In the genomic region with DNA sequence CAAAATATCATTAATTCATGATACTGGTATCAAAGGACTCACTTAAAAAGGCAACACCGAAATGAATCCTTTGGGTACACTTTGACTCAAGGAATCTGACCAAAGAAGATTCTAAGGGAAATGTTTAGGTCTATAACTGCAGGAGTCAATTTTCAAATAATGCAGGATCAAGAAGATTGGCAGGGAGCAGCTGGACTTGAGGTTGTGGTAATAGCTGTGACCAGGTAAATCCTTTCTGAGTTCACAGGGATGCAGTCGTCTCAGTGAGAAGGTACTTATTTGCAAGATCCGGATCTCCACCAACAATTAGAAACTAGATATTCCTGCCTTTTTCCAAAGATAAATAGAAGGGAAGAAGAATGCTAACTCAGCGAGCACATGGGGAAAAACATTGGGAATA, we compare ENCODE assay signal across 26 cellular contexts.
"Had no signal": no experiment of that assay in that cellular context is flagged by ENCODE, and none has a peak within 500 bp of the region (broad histone marks: within the 10 kb centered on the region; RNA-seq: fewer than 3 reads in every experiment).

No MANE protein-coding gene starts in this region.

- ATAC-seq: effector memory CD8-positive, alpha-beta T cell; esophagus mucosa; foreskin keratinocyte; gastrocnemius medialis; gastroesophageal sphincter; heart left ventricle; heart right ventricle had no signal

- H3K27ac ChIP-seq: colonic mucosa, coronary artery, dorsolateral prefrontal cortex, epithelial cell of prostate, esophagus muscularis mucosa, esophagus squamous epithelium, foreskin keratinocyte, gastrocnemius medialis, gastroesophageal sphincter, heart left ventricle, heart right ventricle, hepatocyte had no signal

- H3K4me3 Mint-ChIP-seq: dendritic cell treated with granulocyte-macrophage colony-stimulating factor and Interleukin-4, amounts not matched to agents 40 ng/mL and 50 ng/mL, for 4 days; effector memory CD8-positive, alpha-beta T cell; endodermal cell had no signal

- H3K27ac Mint-ChIP-seq: dendritic cell treated with granulocyte-macrophage colony-stimulating factor and Interleukin-4, amounts not matched to agents 40 ng/mL and 50 ng/mL, for 4 days; effector memory CD8-positive, alpha-beta T cell; endodermal cell had no signal

- DNase-seq: colonic mucosa; cortex of kidney; dermis blood vessel endothelial cell; dorsolateral prefrontal cortex; effector CD4-positive, alpha-beta T cell; effector CD8-positive, alpha-beta T cell; effector memory CD4-positive, alpha-beta T cell; effector memory CD8-positive, alpha-beta T cell; endodermal cell; erythroblast; esophagus squamous epithelium; foreskin fibroblast; foreskin keratinocyte; foreskin melanocyte; gastrocnemius medialis; glutamatergic neuron; head of caudate nucleus; heart left ventricle; heart right ventricle had no signal

- H3K27me3 ChIP-seq: colonic mucosa, dorsolateral prefrontal cortex, esophagus muscularis mucosa, esophagus squamous epithelium, foreskin keratinocyte, gastrocnemius medialis, gastroesophageal sphincter, heart left ventricle, heart right ventricle, hepatocyte had no signal

- H3K4me3 ChIP-seq: colonic mucosa, coronary artery, dorsolateral prefrontal cortex, esophagus muscularis mucosa, esophagus squamous epithelium, gastrocnemius medialis, gastroesophageal sphincter, heart left ventricle, heart right ventricle, hepatocyte had no signal

- H3K9me3 Mint-ChIP-seq: dendritic cell treated with granulocyte-macrophage colony-stimulating factor and Interleukin-4, amounts not matched to agents 40 ng/mL and 50 ng/mL, for 4 days; endodermal cell had no signal

- H3K27me3 Mint-ChIP-seq: dendritic cell treated with granulocyte-macrophage colony-stimulating factor and Interleukin-4, amounts not matched to agents 40 ng/mL and 50 ng/mL, for 4 days; effector memory CD8-positive, alpha-beta T cell had no signal

- H3K9me3 ChIP-seq: colonic mucosa, esophagus muscularis mucosa, esophagus squamous epithelium, gastrocnemius medialis, gastroesophageal sphincter, heart left ventricle, heart right ventricle had no signal

- H3K4me1 ChIP-seq: colonic mucosa, esophagus muscularis mucosa, esophagus squamous epithelium, foreskin keratinocyte, gastrocnemius medialis, gastroesophageal sphincter, heart left ventricle, heart right ventricle had no signal

- H3K36me3 ChIP-seq: colonic mucosa, esophagus muscularis mucosa, esophagus squamous epithelium, gastrocnemius medialis, heart left ventricle, heart right ventricle had no signal
